8 cellular contexts compared by ENCODE assay signal in the genomic region with DNA sequence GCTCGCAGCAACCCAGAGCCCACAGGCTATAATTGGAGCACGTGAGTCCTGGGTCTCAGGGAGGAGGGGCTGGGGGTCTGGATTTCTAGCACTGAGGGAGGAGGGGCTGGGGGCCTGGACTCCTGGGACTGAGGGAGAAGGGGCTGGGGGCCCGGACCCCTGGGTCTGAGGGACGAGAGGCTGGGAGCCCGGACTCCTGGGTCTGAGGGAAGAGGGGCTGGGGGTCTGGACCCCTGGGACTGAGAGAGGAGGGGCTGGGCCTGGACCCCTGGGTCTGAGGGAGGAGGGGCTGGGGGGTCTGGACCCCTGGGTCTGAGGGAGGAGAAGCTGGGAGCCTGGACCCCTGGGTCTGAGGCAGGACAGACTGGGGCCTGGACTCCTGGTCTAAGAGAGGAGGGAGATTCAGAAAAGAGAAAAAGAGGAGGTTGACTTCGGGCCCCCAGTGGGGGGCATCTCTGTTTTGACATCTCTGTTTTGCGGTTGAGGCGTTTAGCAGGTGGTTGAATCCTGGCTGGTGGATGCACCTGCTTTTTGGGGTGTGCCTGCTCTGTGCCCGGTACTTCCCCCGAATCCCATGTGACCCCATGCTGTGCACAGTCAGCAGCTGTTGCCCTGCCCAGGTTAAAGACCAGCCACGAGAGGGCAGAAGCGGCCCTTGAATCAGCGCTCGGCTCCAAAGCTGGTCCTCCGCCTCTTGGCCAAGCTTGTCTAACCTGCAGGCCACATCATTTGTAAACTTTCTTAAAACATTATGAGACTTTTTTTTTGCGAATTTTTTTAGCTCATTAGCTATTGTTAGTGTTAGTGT. TPM values are rescaled to one million over a fixed set of nuclear protein-coding genes. Genes with fewer than 3 reads are reported as not detected.
DNase-seq lines count a peak whose midpoint lies in the region; ATAC-seq, FAIRE-seq and TF ChIP-seq lines count a peak whose summit lies in the region.

No MANE protein-coding gene starts in this region.

- peaks cover 3% of the 10 kb centered on the region for H3K4me1 ChIP-seq in astrocyte (ENCODE audit: insufficient read depth, low read length)

- TF ChIP-seq CTCF in astrocyte (IDR thresholded peaks at IDR 0.05; ENCODE audit: insufficient read depth, low read depth, low read length): peak; percentile 35

- H3K9me3 ChIP-seq in T-helper 17 cell (ENCODE audit: control insufficient read depth, low read length, poor library complexity, severe bottlenecking) (no peaks in the 10 kb centered on the region), astrocyte (ENCODE audit: insufficient read depth, low read depth, low read length) (no peaks in the 10 kb centered on the region)

- H3K4me3 ChIP-seq in astrocyte (ENCODE audit: insufficient read depth, low read depth, low read length): no peak overlapping the region

- FAIRE-seq in astrocyte (lab: Jason Lieb, UNC): no peak

- peaks cover 80% of the 10 kb centered on the region for H4K20me1 ChIP-seq in astrocyte (ENCODE audit: insufficient read depth, low read length)

- peaks cover 65% of the 10 kb centered on the region for H3K36me3 ChIP-seq in astrocyte (ENCODE audit: insufficient read depth, low read length)

- H3K79me2 ChIP-seq in astrocyte (ENCODE audit: insufficient read depth, low read length): peaks cover 26% of the 10 kb centered on the region

- H3K27me3 ChIP-seq in astrocyte (ENCODE audit: insufficient read depth, low read length): no peaks in the 10 kb centered on the region

- H3K36me3 Mint-ChIP-seq in T-helper 17 cell (ENCODE audit: low read depth) (peaks cover 2% of the 10 kb centered on the region), astrocyte (ENCODE audit: low read depth, unreplicated experiment) (peaks cover 36% of the 10 kb centered on the region), immature natural killer cell (peaks cover 0 to 34% (median 8%) of the 10 kb centered on the region in 3 donors)

- ATAC-seq in HG03196 (IDR thresholded peaks at IDR 0.05; ENCODE audit: unreplicated experiment) (peak; percentile 62), T-helper 17 cell (peak; percentile 99), HG03095 (IDR thresholded peaks at IDR 0.05; ENCODE audit: unreplicated experiment) (no peak)

- H3K27me3 Mint-ChIP-seq in T-helper 17 cell: peaks cover 11% of the 10 kb centered on the region
- H3K27me3 Mint-ChIP-seq in astrocyte (ENCODE audit: low read depth, unreplicated experiment): no peaks in the 10 kb centered on the region
- H3K27me3 Mint-ChIP-seq in immature natural killer cell (ENCODE audit: low read depth in 3 of 3): peaks cover 0 to 2% (median 0%) of the 10 kb centered on the region in 3 donors

- H3K4me1 Mint-ChIP-seq in T-helper 17 cell: peaks cover 17% of the 10 kb centered on the region
- peaks cover 2% of the 10 kb centered on the region for H3K4me1 Mint-ChIP-seq in astrocyte (ENCODE audit: low read depth, unreplicated experiment)
- peaks cover 12 to 15% of the 10 kb centered on the region in 2 donors for H3K4me1 Mint-ChIP-seq in immature natural killer cell

- no peak overlapping the region for H3K27ac ChIP-seq in astrocyte (ENCODE audit: low read depth, low read length)

- H3K9ac ChIP-seq in astrocyte (ENCODE audit: low read length): no peak overlapping the region

- DNase-seq in activated gamma-delta T cell treated with Interleukin-2 at 50 U/mL for 16 hours (peak; percentile 57), activated gamma-delta T cell (lab: John Stamatoyannopoulos, UW) (no peak), T-helper 17 cell (peak; percentile 40 to 67 (median 51)), astrocyte (ENCODE audit: low read depth) (peak; percentile 11), immature natural killer cell (peak; percentile 32 to 38 (median 32))
- peak; percentile 55 for DNase-seq in stimulated activated CD4-positive, alpha-beta T cell treated with anti-CD3 and anti-CD28 coated beads, Interleukin-2, amount 100 ng/mL, for 4 hours (ENCODE audit: low read depth)

- H3K4me3 Mint-ChIP-seq in T-helper 17 cell (no peak overlapping the region), astrocyte (ENCODE audit: unreplicated experiment) (no peak overlapping the region), immature natural killer cell (no peak overlapping the region)

- no peaks in the 10 kb centered on the region for H3K9me3 Mint-ChIP-seq in astrocyte (ENCODE audit: unreplicated experiment)
- H3K9me3 Mint-ChIP-seq in immature natural killer cell: no peaks in the 10 kb centered on the region

- no peak overlapping the region for H3K4me2 ChIP-seq in astrocyte (ENCODE audit: low read length)

- H3K27ac Mint-ChIP-seq in T-helper 17 cell (peak overlapping the region; percentile 41), astrocyte (ENCODE audit: unreplicated experiment) (peak overlapping the region; percentile 26), immature natural killer cell (no peak overlapping the region)

- H2AFZ ChIP-seq in astrocyte (ENCODE audit: low read depth, low read length): no peak overlapping the region

RNA-seq across cellular contexts. Expression of a gene that starts 10.5 kb away (rescaled TPM):
- total RNA-seq in T-helper 17 cell (under 1 TPM; 0.70 to 0.94 TPM), astrocyte (81.6 and 83.5 TPM in 2 replicates)
- polyA plus RNA-seq in immature natural killer cell: 1 to 10 TPM in 2 of 3 donors, under 1 TPM in 1; 0.87 to 7.3 (median 2.2) TPM

RNA-seq across cellular contexts. Expression of a gene that starts 17.1 kb away (rescaled TPM):
- total RNA-seq in T-helper 17 cell (under 1 TPM; 0.27 to 0.39 TPM), astrocyte (5.8 and 8.0 TPM in 2 replicates)
- polyA plus RNA-seq in immature natural killer cell: under 1 TPM in 1 of 3 donors, not detected in 2; 0.22 TPM

RNA-seq across cellular contexts. Expression of a gene that starts 40.8 kb away (rescaled TPM):
- total RNA-seq in T-helper 17 cell (not detected), astrocyte (not detected in 2 replicates)
- not detected for polyA plus RNA-seq in immature natural killer cell

RNA-seq across cellular contexts. Expression of a gene that starts 44.8 kb away (rescaled TPM):
- total RNA-seq in T-helper 17 cell: not detected
- total RNA-seq in astrocyte: 0.14 TPM in 1 of 2 replicates, not detected in the other
- not detected for polyA plus RNA-seq in immature natural killer cell

Comparison
In these comparisons a context has a peak if more than half of its experiments do, and no peak if none do; other contexts are left out.
1. H3K27ac Mint-ChIP-seq: peak in T-helper 17 cell (single experiment) and astrocyte (single experiment); none in immature natural killer cell (0 of 6).
2. RNA of a gene that starts 10.5 kb away (total RNA-seq): 81.6 to 83.5 TPM in astrocyte; 0.70 to 0.94 TPM in T-helper 17 cell; every median in the first group is over 10 times any median in the second.